Comparison of ENCODE assay signal across 4 cellular contexts in genomic region chrY:6928265-6928664, GRCh38. TPM values are rescaled to one million over a fixed set of nuclear protein-coding genes. Genes with fewer than 3 reads are reported as not detected.
"Had no signal": no experiment of that assay in that cellular context is flagged by ENCODE, and none has a peak within 500 bp of the region (broad histone marks: within the 10 kb centered on the region; RNA-seq: fewer than 3 reads in every experiment).

No MANE protein-coding gene starts in this region.

- H3K4me3 ChIP-seq: GM12878 had no signal

- DNase-seq: GDM1, GF-D8 had no signal

- ATAC-seq: GM12878 had no signal

RNA-seq across cellular contexts. Expression of gene AMELY, which starts 16.7 kb away (rescaled TPM):
- total RNA-seq: G401, GM12878 had no signal

RNA-seq across cellular contexts. Expression of gene TBL1Y, which starts 17.8 kb away (rescaled TPM):
- total RNA-seq: G401, GM12878 had no signal
